In the genomic region with DNA sequence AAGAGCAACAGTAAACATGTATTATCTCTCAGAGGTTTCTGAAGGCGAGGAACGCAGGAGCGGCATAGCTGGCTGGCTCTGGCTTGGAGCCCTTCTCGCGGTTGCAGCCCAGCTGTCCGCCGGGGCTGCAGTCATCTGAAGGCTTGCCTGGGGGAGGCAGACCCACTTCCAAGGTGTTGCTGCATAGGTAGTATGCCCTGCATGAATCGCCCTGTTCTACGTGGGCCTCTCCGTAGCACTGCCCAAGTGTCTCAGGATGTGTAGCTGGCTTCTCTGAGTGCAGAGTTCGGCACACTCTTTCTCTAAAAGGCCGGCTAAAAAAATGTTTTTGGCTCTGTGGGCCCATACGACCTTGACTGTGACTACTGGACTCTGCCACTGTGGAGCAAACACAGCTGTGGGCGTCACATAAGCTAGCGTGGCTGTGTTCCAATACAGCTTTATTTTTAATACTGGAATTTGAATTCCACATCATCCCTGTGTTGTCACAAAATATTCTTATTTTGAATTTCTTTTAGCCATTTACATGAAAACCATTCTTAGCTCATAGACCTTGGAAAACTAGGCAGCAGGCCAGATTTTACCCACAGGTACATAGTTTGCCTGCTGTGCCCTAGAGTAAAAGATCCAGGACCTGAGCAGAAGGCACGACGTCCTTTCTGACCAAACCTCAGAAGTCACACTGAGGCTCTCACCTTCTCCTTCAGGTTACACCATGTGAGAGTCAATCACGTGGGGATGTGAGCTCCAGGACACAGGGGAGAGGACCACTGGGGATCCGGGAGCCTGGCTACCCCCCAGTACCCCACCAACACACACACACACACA, we compare ENCODE assay signal across 15 cellular contexts. TPM values are rescaled to one million over a fixed set of nuclear protein-coding genes. Genes with fewer than 3 reads are reported as not detected.
A peak's percentile ranks its signal among the peaks of the same experiment; 100 is the strongest.
DNase-seq lines count a peak whose midpoint lies in the region; ATAC-seq and TF ChIP-seq lines count a peak whose summit lies in the region.
"Had no signal": no experiment of that assay in that cellular context is flagged by ENCODE, and none has a peak within 500 bp of the region (broad histone marks: within the 10 kb centered on the region; RNA-seq: fewer than 3 reads in every experiment).

No MANE protein-coding gene starts in this region.

- POLR2A ChIA-PET in IMR-90 (lab: Charles Lee; ENCODE audit: unreplicated experiment), result no interaction called here

- TF ChIP-seq RAD21 in IMR-90 (IDR thresholded peaks at IDR 0.05; ENCODE audit: low read length), result no peak

- CTCF ChIA-PET in IMR-90 (lab: Yijun Ruan, JAX), result interaction anchor here (0.9 kb wide), 1 partner anchor 43 kb away, joined by 4 read pairs; no protein-coding TSS in a partner anchor

- peak overlapping the region; percentile 66 to 92 for H3K27ac Mint-ChIP-seq in effector memory CD8-positive, alpha-beta T cell

- peak overlapping the region in 1 of 2 experiments; percentile 40; a peak in 1 of 4 replicates for H4K8ac ChIP-seq in IMR-90 (ENCODE audit: low read depth in 2 of 2, low read length in 2 of 2)

- H4K5ac ChIP-seq in IMR-90 (ENCODE audit: low read depth, low read length), result no peak overlapping the region

- H2AK9ac ChIP-seq in IMR-90 (replicated peaks; ENCODE audit: low read depth, low read length, poor library complexity), result no peak overlapping the region

- H3K27me3 ChIP-seq in IMR-90 (ENCODE audit: control insufficient read depth, insufficient read depth, low read length) (no peaks in the 10 kb centered on the region), ovary (no peaks in the 10 kb centered on the region), lower lobe of right lung (ENCODE audit: low read depth) (no peaks in the 10 kb centered on the region)

- TF ChIP-seq CTCF in C4-2B (conservative IDR thresholded peaks at IDR 0.05), result no peak
- TF ChIP-seq CTCF in IMR-90 (conservative IDR thresholded peaks at IDR 0.05; ENCODE audit: low read depth, low read length), result no peak
- no peak for TF ChIP-seq CTCF in ovary (IDR thresholded peaks at IDR 0.05)
- TF ChIP-seq CTCF in lower lobe of right lung (IDR thresholded peaks at IDR 0.05), result no peak

- H3K79me1 ChIP-seq in IMR-90 (ENCODE audit: low read depth in 1 of 2, low read length in 2 of 2), result peaks cover 17 to 59% of the 10 kb centered on the region in 2 experiments

- no peak for TF ChIP-seq EP300 in ovary (IDR thresholded peaks at IDR 0.05)

- peak overlapping the region; percentile 83 for H3K27ac ChIP-seq in C4-2B
- peak overlapping the region; percentile 20 for H3K27ac ChIP-seq in IMR-90 (ENCODE audit: insufficient read depth, low read length)
- peak overlapping the region; percentile 23 to 81 for H3K27ac ChIP-seq in ovary
- no peak overlapping the region for H3K27ac ChIP-seq in lower lobe of right lung
- H3K27ac ChIP-seq: parathyroid adenoma had no signal

- peak overlapping the region; percentile 38; the same call in 1 of the 2 replicates for H4K91ac ChIP-seq in IMR-90 (ENCODE audit: insufficient read depth, low read depth, low read length)

- peak overlapping the region; percentile 42 for H2BK120ac ChIP-seq in IMR-90 (ENCODE audit: low read depth, low read length)

- H2BK5ac ChIP-seq in IMR-90 (ENCODE audit: low read depth, low read length, poor library complexity, severe bottlenecking), result peak overlapping the region; percentile 59

- no peak for ATAC-seq in IMR-90 (ENCODE audit: low read depth)
- ATAC-seq in effector memory CD8-positive, alpha-beta T cell (replicated peaks), result no peak
- no peak for ATAC-seq in GM21723 (IDR thresholded peaks at IDR 0.05; ENCODE audit: unreplicated experiment)
- ATAC-seq in lower lobe of right lung, result no peak

- in situ Hi-C loops in IMR-90 (cut with MboI; ENCODE audit: low sequenced_read_pairs) (no loop called here), KBM-7 (cut with MboI; ENCODE audit: low pct_unique_long_range_greater_than_20kb, low sequenced_read_pairs) (no loop called here)

- no peak overlapping the region for H2BK20ac ChIP-seq in IMR-90 (ENCODE audit: low read depth, low read length)

- no peaks in the 10 kb centered on the region for H3K9me3 Mint-ChIP-seq in effector memory CD8-positive, alpha-beta T cell

- no peak overlapping the region for H3K9ac ChIP-seq in IMR-90 (ENCODE audit: low read depth, low read length)
- H3K9ac ChIP-seq: parathyroid adenoma had no signal

- BruUV-seq in IMR-90 (replicated peaks; lab: Mats Ljungman, UMichigan), result no TSS peak

- no peak for TF ChIP-seq POLR2A in IMR-90 (IDR thresholded peaks at IDR 0.05; ENCODE audit: low read depth, low read length)
- TF ChIP-seq POLR2A in ovary (IDR thresholded peaks at IDR 0.05), result no peak

- H3K9me1 ChIP-seq in IMR-90 (ENCODE audit: insufficient read depth, low read length), result peaks cover 26% of the 10 kb centered on the region

- 0 out of 2 replicates have a peak overlapping the region, but pooled peaks have one; percentile 34 for H3K23ac ChIP-seq in IMR-90 (ENCODE audit: low read depth, low read length)

- intact Hi-C loops in IMR-90 (cut with micrococcal nuclease), result no loop called here
- intact Hi-C loops in ovary (cut with DNase I), result no loop called here
- intact Hi-C loops in lower lobe of right lung (cut with DNase I), result no loop called here

- H3K4me3 Mint-ChIP-seq in effector memory CD8-positive, alpha-beta T cell, result no peak overlapping the region

- H3K18ac ChIP-seq in IMR-90 (ENCODE audit: low read depth, low read length), result no peak overlapping the region; the same call in none of the 2 replicates

- H3K9me3 ChIP-seq in IMR-90 (ENCODE audit: control insufficient read depth, insufficient read depth, low read length) (no peaks in the 10 kb centered on the region), ovary (no peaks in the 10 kb centered on the region), lower lobe of right lung (no peaks in the 10 kb centered on the region)

- H3K14ac ChIP-seq in IMR-90 (replicated peaks; ENCODE audit: low read depth, low read length), result 0 out of 2 replicates have a peak overlapping the region, but pooled peaks have one; percentile 50

- peaks cover 8 to 14% of the 10 kb centered on the region in 2 donors for H3K4me1 Mint-ChIP-seq in effector memory CD8-positive, alpha-beta T cell (ENCODE audit: low read depth in 2 of 2)

- no peak overlapping the region for H3K4me3 ChIP-seq in IMR-90 (ENCODE audit: insufficient read depth, low read depth, low read length)
- H3K4me3 ChIP-seq in ovary, result no peak overlapping the region
- H3K4me3 ChIP-seq in lower lobe of right lung, result no peak overlapping the region

- peaks cover 6% of the 10 kb centered on the region for H3K36me3 Mint-ChIP-seq in effector memory CD8-positive, alpha-beta T cell (ENCODE audit: insufficient read depth)

- H4K20me1 ChIP-seq in IMR-90 (ENCODE audit: insufficient read depth, low read length), result no peaks in the 10 kb centered on the region

- H3K4me2 ChIP-seq in IMR-90 (ENCODE audit: low read depth, low read length), result no peak overlapping the region

- no peak for DNase-seq in IMR-90
- no peak for DNase-seq in effector memory CD8-positive, alpha-beta T cell
- DNase-seq in ovary, result peak; percentile 69 to 82 (median 79)
- no peak for DNase-seq in NCI-H1092 treated with DMSO at 0.1 percent for 48 hours (lab: John Stamatoyannopoulos, UW)
- no peak for DNase-seq in KBM-7
- DNase-seq in lower lobe of right lung, result no peak
- DNase-seq: C1 segment of cervical spinal cord, H7, NCI-H226, SW 1271 had no signal

- H3K4me1 ChIP-seq in IMR-90 (ENCODE audit: control insufficient read depth, insufficient read depth, low read length), result peaks cover 28% of the 10 kb centered on the region
- peaks cover 50% of the 10 kb centered on the region for H3K4me1 ChIP-seq in ovary (ENCODE audit: insufficient read depth)
- peaks cover 37% of the 10 kb centered on the region for H3K4me1 ChIP-seq in lower lobe of right lung
- H3K4me1 ChIP-seq: parathyroid adenoma had no signal

- 64% methylated on average over 9 of the region's 19 CpGs; no CpG with 5 or more reads in 1 of the 2 experiments for WGBS in IMR-90 (ENCODE audit: extremely low coverage in 2 of 2, insufficient read length in 1 of 2), 2 experiments
- 5 to 26% (median 7%) methylated on average over 19 of the region's 19 CpGs for WGBS in ovary, 3 donors

- H3K27me3 Mint-ChIP-seq in effector memory CD8-positive, alpha-beta T cell, result no peaks in the 10 kb centered on the region

- H3K36me3 ChIP-seq in IMR-90 (ENCODE audit: control insufficient read depth, insufficient read depth, low read length) (peaks cover 66% of the 10 kb centered on the region), ovary (no peaks in the 10 kb centered on the region), lower lobe of right lung (peaks cover 49% of the 10 kb centered on the region)

- H2BK15ac ChIP-seq in IMR-90 (ENCODE audit: low read depth, low read length), result peak overlapping the region; percentile 85; the same call in 1 of the 3 replicates

- dilution Hi-C loops in IMR-90 (cut with HindIII; ENCODE audit: low sequenced_read_pairs, unreplicated experiment), result no loop called here

- peak overlapping the region; percentile 65 for H3K4ac ChIP-seq in IMR-90 (ENCODE audit: low read depth, low read length)

- no peak overlapping the region for H3K56ac ChIP-seq in IMR-90 (ENCODE audit: extremely low read depth, insufficient read depth, low read length)

- H2AFZ ChIP-seq in IMR-90 (replicated peaks; ENCODE audit: low read length, poor library complexity), result no peak overlapping the region
- H2AFZ ChIP-seq: parathyroid adenoma had no signal

- peak overlapping the region; percentile 77 for H2AK5ac ChIP-seq in IMR-90 (ENCODE audit: low read depth, low read length)

TF ChIP-seq in IMR-90, 13 proteins besides CTCF, POLR2A, EP300 and RAD21 (continues in another document):
- TF ChIP-seq SMC3 (IDR thresholded peaks at IDR 0.05; ENCODE audit: low read depth, low read length), result no peak
- TF ChIP-seq CEBPB (IDR thresholded peaks at IDR 0.05; ENCODE audit: low read depth, low read length), result no peak
- no peak for TF ChIP-seq MAZ (IDR thresholded peaks at IDR 0.05; ENCODE audit: borderline replicate concordance, low read depth, low read length)
- TF ChIP-seq RCOR1 (IDR thresholded peaks at IDR 0.05; ENCODE audit: insufficient replicate concordance, low read length), result no peak
- TF ChIP-seq CHD1 (IDR thresholded peaks at IDR 0.05; ENCODE audit: low read depth, low read length), result no peak
- TF ChIP-seq MAFK (IDR thresholded peaks at IDR 0.05; ENCODE audit: low read depth, low read length), result no peak
- no peak for TF ChIP-seq RFX5 (IDR thresholded peaks at IDR 0.05; ENCODE audit: low read depth, low read length)

RNA-seq across cellular contexts. Expression of gene PGPEP1L, which starts 55.9 kb away (rescaled TPM):
- not detected in 2 replicates for total RNA-seq in IMR-90 (2012; rRNA removed)
- not detected in 2 replicates for polyA plus RNA-seq in IMR-90 (2012; rRNA removed)
- not detected in 2 replicates for polyA plus RNA-seq in IMR-90 (2012; cell fraction: cytosol; rRNA removed)
- not detected in 2 replicates for polyA plus RNA-seq in IMR-90 (2012; cell fraction: nucleus; rRNA removed; ENCODE audit: low replicate concordance)
- not detected for total RNA-seq in ovary
- polyA plus RNA-seq in ovary, result under 1 TPM in 1 of 2 donors, not detected in 1; 0.11 TPM
- not detected for total RNA-seq in lower lobe of right lung
- total RNA-seq: bronchial epithelial cell, H7, HT1080 had no signal

Comparison
In these comparisons a context has a peak if more than half of its experiments do, and no peak if none do; other contexts are left out.
1. DNase-seq: peak in ovary (5 of 5); none in IMR-90 (single experiment), effector memory CD8-positive, alpha-beta T cell (0 of 3), NCI-H1092 treated with DMSO at 0.1 percent for 48 hours (single experiment), KBM-7 (single experiment) and lower lobe of right lung (single experiment).